19 cellular contexts compared by ENCODE assay signal in the genomic region with DNA sequence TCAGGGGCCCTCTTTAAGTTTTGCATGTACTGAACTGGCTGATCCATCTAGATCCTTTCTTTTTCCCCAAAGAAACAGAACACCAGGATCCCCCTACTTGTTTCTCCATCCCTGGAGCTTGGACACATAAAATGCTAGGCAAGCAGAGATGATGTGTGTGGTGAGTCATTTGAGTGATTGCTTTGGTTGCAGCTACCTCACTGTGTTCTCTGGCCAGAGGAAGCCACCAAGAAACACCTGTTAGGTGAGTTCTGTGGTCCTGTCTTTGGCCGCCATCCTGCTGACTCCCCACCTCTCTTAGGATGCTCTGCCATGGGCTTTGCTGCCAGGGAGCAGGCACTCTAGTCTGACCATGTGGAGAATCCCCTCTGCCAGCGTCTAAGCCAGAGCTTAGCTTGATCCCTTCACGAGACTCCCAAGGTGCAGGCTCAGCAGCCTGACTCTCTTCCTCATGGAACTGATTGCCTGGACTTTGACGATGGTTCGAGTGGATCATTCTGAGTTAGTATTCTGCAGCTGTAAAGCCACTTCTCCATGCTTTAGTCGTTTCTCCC. TPM values are rescaled to one million over a fixed set of nuclear protein-coding genes. Genes with fewer than 3 reads are reported as not detected.
"Had no signal": no experiment of that assay in that cellular context is flagged by ENCODE, and none has a peak within 500 bp of the region (broad histone marks: within the 10 kb centered on the region; RNA-seq: fewer than 3 reads in every experiment).

No MANE protein-coding gene starts in this region.

- H3K36me3 ChIP-seq: brain microvascular endothelial cell, ovary, suprapubic skin, transverse colon, uterus had no signal

- H3K9me3 Mint-ChIP-seq: activated CD4-positive, alpha-beta T cell treated with anti-CD3 and anti-CD28 coated beads, Interleukin-2, amount 10 ng/mL, durations not matched to agents 24 days and 14 days; activated CD8-positive, alpha-beta T cell treated with anti-CD3 and anti-CD28 coated beads for 36 hours; activated naive CD4-positive, alpha-beta T cell treated with anti-CD3 and anti-CD28 coated beads, Interleukin-2, amount 10 ng/mL, durations not matched to agents 7 days and 5 days; activated naive CD8-positive, alpha-beta T cell treated with anti-CD3 and anti-CD28 coated beads, Interleukin-2, amount 50 U/mL, for 24 hours; activated T-cell treated with anti-CD3 and anti-CD28 coated beads, Interleukin-2, amount 50 U/mL, for 24 hours; stimulated activated naive CD8-positive, alpha-beta T cell treated with anti-CD3 and anti-CD28 coated beads, Interleukin-15, amount 100 ng/mL, for 72 hours had no signal

- H3K9me3 ChIP-seq: ovary, psoas muscle, suprapubic skin, transverse colon, uterus had no signal

- H3K27ac ChIP-seq: brain microvascular endothelial cell, coronary artery, ovary, psoas muscle, suprapubic skin, transverse colon, uterus had no signal

- H3K27me3 ChIP-seq: ovary, uterus had no signal

- H3K36me3 Mint-ChIP-seq: activated naive CD4-positive, alpha-beta T cell treated with anti-CD3 and anti-CD28 coated beads, Interleukin-2, amount 10 ng/mL, durations not matched to agents 7 days and 5 days had no signal

- H3K4me1 Mint-ChIP-seq: activated naive CD4-positive, alpha-beta T cell treated with anti-CD3 and anti-CD28 coated beads, Interleukin-2, amount 10 ng/mL, durations not matched to agents 7 days and 5 days; naive thymus-derived CD8-positive, alpha-beta T cell had no signal

- DNase-seq: activated CD4-positive, alpha-beta T cell treated with anti-CD3 and anti-CD28 coated beads, Interleukin-2, amount 10 ng/mL, durations not matched to agents 24 days and 14 days; activated CD8-positive, alpha-beta T cell treated with anti-CD3 and anti-CD28 coated beads for 36 hours; activated naive CD4-positive, alpha-beta T cell treated with anti-CD3 and anti-CD28 coated beads, Interleukin-2, amount 10 ng/mL, durations not matched to agents 7 days and 5 days; activated naive CD8-positive, alpha-beta T cell treated with anti-CD3 and anti-CD28 coated beads, Interleukin-2, amount 50 U/mL, for 24 hours; activated T-cell treated with anti-CD3 and anti-CD28 coated beads, Interleukin-2, amount 50 U/mL, for 24 hours; aorta; brain microvascular endothelial cell; erythroblast; ovary; psoas muscle; right cardiac atrium; stimulated activated CD4-positive, alpha-beta T cell treated with anti-CD3 and anti-CD28 coated beads, Interleukin-2, amount 100 ng/mL, for 48 hours; stimulated activated naive CD8-positive, alpha-beta T cell treated with anti-CD3 and anti-CD28 coated beads, Interleukin-15, amount 100 ng/mL, for 72 hours; T1000; transverse colon; uterus had no signal

- H3K4me3 Mint-ChIP-seq: activated CD4-positive, alpha-beta T cell treated with anti-CD3 and anti-CD28 coated beads, Interleukin-2, amount 10 ng/mL, durations not matched to agents 24 days and 14 days; activated CD8-positive, alpha-beta T cell treated with anti-CD3 and anti-CD28 coated beads for 36 hours; activated naive CD4-positive, alpha-beta T cell treated with anti-CD3 and anti-CD28 coated beads, Interleukin-2, amount 10 ng/mL, durations not matched to agents 7 days and 5 days; activated naive CD8-positive, alpha-beta T cell treated with anti-CD3 and anti-CD28 coated beads, Interleukin-2, amount 50 U/mL, for 24 hours; activated T-cell treated with anti-CD3 and anti-CD28 coated beads, Interleukin-2, amount 50 U/mL, for 24 hours; naive thymus-derived CD8-positive, alpha-beta T cell; stimulated activated naive CD8-positive, alpha-beta T cell treated with anti-CD3 and anti-CD28 coated beads, Interleukin-15, amount 100 ng/mL, for 72 hours had no signal

- ATAC-seq: activated CD8-positive, alpha-beta T cell treated with anti-CD3 and anti-CD28 coated beads for 36 hours; naive thymus-derived CD8-positive, alpha-beta T cell; psoas muscle; right cardiac atrium; stimulated activated naive CD8-positive, alpha-beta T cell treated with anti-CD3 and anti-CD28 coated beads, Interleukin-15, amount 100 ng/mL, for 72 hours had no signal

- H3K4me3 ChIP-seq: coronary artery, ovary, psoas muscle, suprapubic skin, transverse colon, uterus had no signal

- H3K27ac Mint-ChIP-seq: activated CD4-positive, alpha-beta T cell treated with anti-CD3 and anti-CD28 coated beads, Interleukin-2, amount 10 ng/mL, durations not matched to agents 24 days and 14 days; activated CD8-positive, alpha-beta T cell treated with anti-CD3 and anti-CD28 coated beads for 36 hours; activated naive CD4-positive, alpha-beta T cell treated with anti-CD3 and anti-CD28 coated beads, Interleukin-2, amount 10 ng/mL, durations not matched to agents 7 days and 5 days; activated naive CD8-positive, alpha-beta T cell treated with anti-CD3 and anti-CD28 coated beads, Interleukin-2, amount 50 U/mL, for 24 hours; activated T-cell treated with anti-CD3 and anti-CD28 coated beads, Interleukin-2, amount 50 U/mL, for 24 hours had no signal

- H3K4me1 ChIP-seq: psoas muscle, suprapubic skin, transverse colon, uterus had no signal

RNA-seq across cellular contexts. Expression of gene LHX2, which starts 54.3 kb away (rescaled TPM):
- total RNA-seq: activated CD4-positive, alpha-beta T cell treated with anti-CD3 and anti-CD28 coated beads, Interleukin-2, amount 10 ng/mL, durations not matched to agents 24 days and 14 days; activated CD8-positive, alpha-beta T cell treated with anti-CD3 and anti-CD28 coated beads for 36 hours; naive thymus-derived CD8-positive, alpha-beta T cell; psoas muscle; transverse colon had no signal
- polyA plus RNA-seq: naive thymus-derived CD8-positive, alpha-beta T cell; psoas muscle had no signal
